ENCODE assay signal across 26 cellular contexts in the genomic region with DNA sequence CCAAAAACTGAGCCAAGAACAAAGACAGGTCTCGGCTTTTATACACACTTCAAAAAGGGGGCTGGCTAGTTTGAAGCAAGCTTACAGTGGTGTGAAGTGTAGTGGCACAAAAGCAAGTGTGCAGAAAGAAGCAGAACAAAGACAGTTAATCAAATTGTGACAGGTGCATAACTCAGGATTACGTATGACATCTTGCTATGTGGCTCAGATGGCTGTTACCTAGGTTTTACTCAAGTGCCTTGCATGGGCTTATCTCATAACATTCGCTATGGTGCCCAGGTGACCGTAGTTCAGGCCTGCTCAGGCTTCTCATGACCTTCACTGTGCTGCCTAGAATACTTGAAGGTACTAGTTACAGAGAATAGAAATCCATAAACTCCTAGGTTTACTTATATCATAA.
A peak's percentile ranks its signal among the peaks of the same experiment; 100 is the strongest.
DNase-seq lines count a peak whose midpoint lies in the region; ATAC-seq and TF ChIP-seq lines count a peak whose summit lies in the region.
"Had no signal": no experiment of that assay in that cellular context is flagged by ENCODE, and none has a peak within 500 bp of the region (broad histone marks: within the 10 kb centered on the region; RNA-seq: fewer than 3 reads in every experiment).

No MANE protein-coding gene starts in this region.

- no peak overlapping the region for H4K5ac ChIP-seq in H9 (ENCODE audit: insufficient read length, low read depth, low read length)

- H3K4me1 Mint-ChIP-seq in type B pancreatic cell (ENCODE audit: unreplicated experiment): no peaks in the 10 kb centered on the region
- H3K4me1 Mint-ChIP-seq in H9: peaks cover 6 to 9% of the 10 kb centered on the region in 2 experiments
- H3K4me1 Mint-ChIP-seq: activated CD4-positive, alpha-beta T cell treated with anti-CD3 and anti-CD28 coated beads for 36 hours; CD4-positive, alpha-beta memory T cell; naive thymus-derived CD8-positive, alpha-beta T cell had no signal

- no peak overlapping the region for H2BK12ac ChIP-seq in H9 (ENCODE audit: insufficient read length, low read depth, low read length)

- no CpG with 5 or more reads among the region's 4 CpGs for WGBS in H9 (ENCODE audit: extremely low coverage, insufficient read length, low lambda C conversion rate)

- H4K91ac ChIP-seq in H9 (ENCODE audit: insufficient read length, low read depth, low read length): no peak overlapping the region

- no peak for TF ChIP-seq CTCF in type B pancreatic cell (conservative IDR thresholded peaks at IDR 0.05)
- no peak for TF ChIP-seq CTCF in H9 (conservative IDR thresholded peaks at IDR 0.05)

- H3K23me2 ChIP-seq in H9 (ENCODE audit: insufficient read length, low read depth, low read length, poor library complexity, severe bottlenecking): no peaks in the 10 kb centered on the region

- no peak overlapping the region for H3K4ac ChIP-seq in H9 (ENCODE audit: low read depth, low read length)

- H2BK5ac ChIP-seq in H9 (ENCODE audit: insufficient read length, low read length): no peak overlapping the region

- H3K4me3 Mint-ChIP-seq in type B pancreatic cell (no peak overlapping the region), H9 (no peak overlapping the region)
- H3K4me3 Mint-ChIP-seq: activated CD4-positive, alpha-beta T cell treated with anti-CD3 and anti-CD28 coated beads for 36 hours; activated T-cell treated with anti-CD3 and anti-CD28 coated beads, Interleukin-2, amount 50 U/mL, for 24 hours; CD4-positive, alpha-beta memory T cell; naive thymus-derived CD8-positive, alpha-beta T cell had no signal

- no peak overlapping the region for H2AK5ac ChIP-seq in H9 (ENCODE audit: insufficient read length, low read length)

- H3K79me2 ChIP-seq in H9 (ENCODE audit: insufficient read depth, low read length): no peaks in the 10 kb centered on the region

- no peaks in the 10 kb centered on the region for H3K79me1 ChIP-seq in H9 (ENCODE audit: insufficient read depth, low read depth, low read length, poor library complexity, severe bottlenecking)

- H3K9me3 ChIP-seq in H9 (ENCODE audit: control insufficient read depth, low read depth, low read length): no peaks in the 10 kb centered on the region

- H3K9me3 Mint-ChIP-seq in type B pancreatic cell (no peaks in the 10 kb centered on the region), H9 (peaks cover 14 to 16% of the 10 kb centered on the region in 2 experiments)

- no peak overlapping the region for H3K14ac ChIP-seq in H9 (ENCODE audit: insufficient read depth, low read length)

- H3K4me2 ChIP-seq in H9 (ENCODE audit: insufficient read depth, insufficient read length, low read length): no peak overlapping the region

- no peak overlapping the region for H2BK15ac ChIP-seq in H9 (ENCODE audit: low read depth, low read length)

- H3K27ac Mint-ChIP-seq in type B pancreatic cell (peak overlapping the region; percentile 46), H9 (no peak overlapping the region)
- H3K27ac Mint-ChIP-seq: activated CD4-positive, alpha-beta T cell treated with anti-CD3 and anti-CD28 coated beads for 36 hours; activated T-cell treated with anti-CD3 and anti-CD28 coated beads, Interleukin-2, amount 50 U/mL, for 24 hours; CD4-positive, alpha-beta memory T cell; naive thymus-derived CD8-positive, alpha-beta T cell had no signal

- H2AFZ ChIP-seq in H9 (ENCODE audit: low read length): no peak overlapping the region

- no peak overlapping the region for H4K8ac ChIP-seq in H9 (replicated peaks; ENCODE audit: insufficient read length, low read depth, low read length)

- no peak overlapping the region for H2BK20ac ChIP-seq in H9 (ENCODE audit: low read depth, low read length, poor library complexity, severe bottlenecking)

- no peak overlapping the region for H3K18ac ChIP-seq in H9 (ENCODE audit: insufficient read length, low read depth, low read length)

- peak; percentile 53 for DNase-seq in NCI-H82 (lab: John Stamatoyannopoulos, UW)
- no peak for DNase-seq in NCI-H82 treated with DMSO at 0.1 percent for 48 hours (lab: John Stamatoyannopoulos, UW; ENCODE audit: unreplicated experiment)
- peak; percentile 19 for DNase-seq in kidney tubule cell (ENCODE audit: low spot score)
- no peak for DNase-seq in type B pancreatic cell (ENCODE audit: extremely low spot score, unreplicated experiment)
- no peak for DNase-seq in H9
- no peak for DNase-seq in NCI-H146 treated with DMSO at 0.1 percent for 48 hours (lab: John Stamatoyannopoulos, UW; ENCODE audit: unreplicated experiment)
- DNase-seq: activated CD4-positive, alpha-beta T cell treated with anti-CD3 and anti-CD28 coated beads for 36 hours; activated gamma-delta T cell; activated T-cell treated with anti-CD3 and anti-CD28 coated beads, Interleukin-2, amount 50 U/mL, for 24 hours; CD4-positive, alpha-beta memory T cell; cerebellar nuclear complex; DMS 273 treated with DMSO at 0.1 percent for 48 hours; dorsolateral prefrontal cortex; H7; hypothalamus; naive thymus-derived CD8-positive, alpha-beta T cell; NCI-H2171; NCI-H774; spleen; stimulated activated CD4-positive, alpha-beta T cell treated with anti-CD3 and anti-CD28 coated beads, Interleukin-2, amount 100 ng/mL, for 48 hours; T-helper 2 cell; trophoblast cell had no signal

- ATAC-seq in SK-N-SH treated with all-trans-retinoic acid at 6 μM for 48 hours: peak; percentile 26; the same call in 2 of the 3 replicates
- ATAC-seq in HG02623 (IDR thresholded peaks at IDR 0.05; ENCODE audit: unreplicated experiment): no peak
- ATAC-seq: activated CD4-positive, alpha-beta T cell treated with anti-CD3 and anti-CD28 coated beads for 36 hours; naive thymus-derived CD8-positive, alpha-beta T cell had no signal

- H3K27ac ChIP-seq in H9 (ENCODE audit: insufficient read length, low read depth, low read length): no peak overlapping the region
- H3K27ac ChIP-seq: dorsolateral prefrontal cortex, RWPE1, SK-N-MC, spleen had no signal

- H3K36me3 Mint-ChIP-seq in type B pancreatic cell (no peaks in the 10 kb centered on the region), H9 (ENCODE audit: insufficient read depth in 1 of 3, low read depth in 3 of 3) (peaks cover 0 to 3% (median 0%) of the 10 kb centered on the region in 3 experiments; a peak in 1 of 7 replicates)
- H3K36me3 Mint-ChIP-seq: CD4-positive, alpha-beta memory T cell; naive thymus-derived CD8-positive, alpha-beta T cell had no signal

- no peaks in the 10 kb centered on the region for H3K27me3 ChIP-seq in H9 (ENCODE audit: insufficient read depth, low read length)
- H3K27me3 ChIP-seq: dorsolateral prefrontal cortex, spleen had no signal

- H3T11ph ChIP-seq in H9 (ENCODE audit: low read length): no peak overlapping the region

- H3K9ac ChIP-seq in H9 (ENCODE audit: extremely low read depth, insufficient read length, low read length): no peak overlapping the region

- H4K20me1 ChIP-seq in H9 (ENCODE audit: control insufficient read depth, insufficient read depth, insufficient read length): no peaks in the 10 kb centered on the region

- H3K56ac ChIP-seq in H9 (ENCODE audit: insufficient read length, low read depth, low read length): no peak overlapping the region

- H3K23ac ChIP-seq in H9 (ENCODE audit: insufficient read length, low read depth, low read length): no peak overlapping the region

- no peak overlapping the region for H2BK120ac ChIP-seq in H9 (ENCODE audit: low read depth, low read length, poor library complexity, severe bottlenecking)

- H3K27me3 Mint-ChIP-seq in type B pancreatic cell: no peaks in the 10 kb centered on the region
- no peaks in the 10 kb centered on the region for H3K27me3 Mint-ChIP-seq in H9 (ENCODE audit: low read depth)
- H3K27me3 Mint-ChIP-seq: activated CD4-positive, alpha-beta T cell treated with anti-CD3 and anti-CD28 coated beads for 36 hours; activated T-cell treated with anti-CD3 and anti-CD28 coated beads, Interleukin-2, amount 50 U/mL, for 24 hours; CD4-positive, alpha-beta memory T cell; naive thymus-derived CD8-positive, alpha-beta T cell had no signal

- no peaks in the 10 kb centered on the region; the same call in 1 of the 2 replicates for H3K4me1 ChIP-seq in H9 (ENCODE audit: insufficient read depth, low read length)
- H3K4me1 ChIP-seq: spleen had no signal

TF ChIP-seq in SK-N-SH treated with all-trans-retinoic acid at 6 μM for 48 hours, 23 proteins besides CTCF, POLR2A, EP300 and RAD21:
- TF ChIP-seq ARNTL (CRISPR knock-in tag; IDR thresholded peaks at IDR 0.05; ENCODE audit: borderline replicate concordance, low read depth) (no peak), ZFP30 (CRISPR knock-in tag; IDR thresholded peaks at IDR 0.05) (no peak), BACH2 (CRISPR knock-in tag; IDR thresholded peaks at IDR 0.05; ENCODE audit: borderline replicate concordance) (no peak), ZNF8 (CRISPR knock-in tag; IDR thresholded peaks at IDR 0.05) (no peak), ZC3H10 (CRISPR knock-in tag; IDR thresholded peaks at IDR 0.05) (no peak), ZFP3 (CRISPR knock-in tag; IDR thresholded peaks at IDR 0.05) (no peak)
- TF ChIP-seq, protein P1, sequence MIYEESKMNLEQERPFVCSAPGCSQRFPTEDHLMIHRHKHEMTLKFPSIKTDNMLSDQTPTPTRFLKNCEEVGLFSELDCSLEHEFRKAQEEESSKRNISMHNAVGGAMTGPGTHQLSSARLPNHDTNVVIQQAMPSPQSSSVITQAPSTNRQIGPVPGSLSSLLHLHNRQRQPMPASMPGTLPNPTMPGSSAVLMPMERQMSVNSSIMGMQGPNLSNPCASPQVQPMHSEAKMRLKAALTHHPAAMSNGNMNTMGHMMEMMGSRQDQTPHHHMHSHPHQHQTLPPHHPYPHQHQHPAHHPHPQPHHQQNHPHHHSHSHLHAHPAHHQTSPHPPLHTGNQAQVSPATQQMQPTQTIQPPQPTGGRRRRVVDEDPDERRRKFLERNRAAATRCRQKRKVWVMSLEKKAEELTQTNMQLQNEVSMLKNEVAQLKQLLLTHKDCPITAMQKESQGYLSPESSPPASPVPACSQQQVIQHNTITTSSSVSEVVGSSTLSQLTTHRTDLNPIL (CRISPR knock-in tag; IDR thresholded peaks at IDR 0.05; ENCODE audit: low read depth): no peak
- TF ChIP-seq, protein P2, sequence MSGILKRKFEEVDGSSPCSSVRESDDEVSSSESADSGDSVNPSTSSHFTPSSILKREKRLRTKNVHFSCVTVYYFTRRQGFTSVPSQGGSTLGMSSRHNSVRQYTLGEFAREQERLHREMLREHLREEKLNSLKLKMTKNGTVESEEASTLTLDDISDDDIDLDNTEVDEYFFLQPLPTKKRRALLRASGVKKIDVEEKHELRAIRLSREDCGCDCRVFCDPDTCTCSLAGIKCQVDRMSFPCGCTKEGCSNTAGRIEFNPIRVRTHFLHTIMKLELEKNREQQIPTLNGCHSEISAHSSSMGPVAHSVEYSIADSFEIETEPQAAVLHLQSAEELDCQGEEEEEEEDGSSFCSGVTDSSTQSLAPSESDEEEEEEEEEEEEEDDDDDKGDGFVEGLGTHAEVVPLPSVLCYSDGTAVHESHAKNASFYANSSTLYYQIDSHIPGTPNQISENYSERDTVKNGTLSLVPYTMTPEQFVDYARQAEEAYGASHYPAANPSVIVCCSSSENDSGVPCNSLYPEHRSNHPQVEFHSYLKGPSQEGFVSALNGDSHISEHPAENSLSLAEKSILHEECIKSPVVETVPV (CRISPR knock-in tag; IDR thresholded peaks at IDR 0.05): no peak

Comparison
In these comparisons a context has a peak if more than half of its experiments do, and no peak if none do; other contexts are left out.
1. DNase-seq: peak in NCI-H82 (single experiment) and kidney tubule cell (single experiment); none in NCI-H82 treated with DMSO at 0.1 percent for 48 hours (single experiment), type B pancreatic cell (single experiment), H9 (single experiment) and NCI-H146 treated with DMSO at 0.1 percent for 48 hours (single experiment).